8 cellular contexts compared by ENCODE assay signal in the genomic region with DNA sequence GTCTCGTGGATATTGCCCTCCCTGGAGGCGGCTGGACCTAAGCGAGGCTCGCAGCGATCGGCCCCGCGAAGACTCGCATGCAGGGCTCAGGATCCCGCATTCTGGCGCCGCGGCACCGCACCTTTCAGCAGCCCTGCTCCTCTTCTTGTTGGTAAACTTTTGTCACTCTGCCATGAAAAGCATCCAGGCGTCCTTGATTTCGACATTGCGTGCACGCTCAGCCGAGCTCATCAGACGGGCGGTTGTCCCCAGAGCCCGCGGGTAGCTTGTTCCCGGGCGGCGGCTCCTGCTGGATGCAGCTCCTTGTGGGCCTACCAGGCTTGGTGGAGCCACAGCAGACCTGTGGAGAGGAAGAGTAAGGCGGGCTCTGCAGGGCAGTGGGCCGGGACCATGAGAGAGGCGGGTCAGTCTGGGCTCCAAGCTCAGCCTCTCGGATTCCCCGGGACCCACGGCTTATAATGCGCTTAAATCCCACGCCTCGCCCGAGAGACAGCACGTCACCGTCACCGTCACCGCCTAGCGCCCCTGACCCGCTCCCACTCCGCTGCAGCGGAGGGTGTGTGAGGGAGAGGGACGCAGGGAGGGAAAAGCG. TPM values are rescaled to one million over a fixed set of nuclear protein-coding genes. Genes with fewer than 3 reads are reported as not detected.
A peak's percentile ranks its signal among the peaks of the same experiment; 100 is the strongest.
DNase-seq lines count a peak whose midpoint lies in the region; ATAC-seq and TF ChIP-seq lines count a peak whose summit lies in the region.

No MANE protein-coding gene starts in this region.

- peaks cover 16 to 18% of the 10 kb centered on the region in 2 donors for H3K4me1 Mint-ChIP-seq in effector memory CD8-positive, alpha-beta T cell (ENCODE audit: low read depth in 2 of 2)

- H3K9me3 ChIP-seq in neural cell (ENCODE audit: low read length) = peaks cover 11% of the 10 kb centered on the region

- H3K79me2 ChIP-seq in neural cell (replicated peaks; ENCODE audit: insufficient read depth, low read length) = no peaks in the 10 kb centered on the region

- H4K20me1 ChIP-seq in neural cell (ENCODE audit: insufficient read depth) = no peaks in the 10 kb centered on the region

- H3F3A ChIP-seq in neural cell (ENCODE audit: insufficient read depth, low read length, poor library complexity, severe bottlenecking) = no peaks in the 10 kb centered on the region

- H3K9me3 Mint-ChIP-seq in effector memory CD8-positive, alpha-beta T cell = peaks cover 0 to 2% of the 10 kb centered on the region in 2 donors

- peak overlapping the region; percentile 72 for H3K4me3 ChIP-seq in neural cell (ENCODE audit: low read length)

- H3K9ac ChIP-seq in neural cell (ENCODE audit: low read length) = peak overlapping the region; percentile 39

- peaks cover 27 to 31% of the 10 kb centered on the region in 2 donors for H3K27me3 Mint-ChIP-seq in effector memory CD8-positive, alpha-beta T cell

- no peak for TF ChIP-seq EP300 in neural cell (conservative IDR thresholded peaks at IDR 0.05; ENCODE audit: poor library complexity, severe bottlenecking)

- no peaks in the 10 kb centered on the region for H3K36me3 ChIP-seq in neural cell (ENCODE audit: insufficient read depth, low read length)

- peak overlapping the region; percentile 39 for H3K4me2 ChIP-seq in neural cell (ENCODE audit: low read length)

- TF ChIP-seq RAD21 in neural cell (conservative IDR thresholded peaks at IDR 0.05) = no peak

- no peaks in the 10 kb centered on the region for H3K9me2 ChIP-seq in neural cell (ENCODE audit: insufficient read depth, low read length)

- H3K27me3 ChIP-seq in neural cell (ENCODE audit: insufficient read depth, low read depth, low read length) = peaks cover 60% of the 10 kb centered on the region

- no peak overlapping the region for H2AFZ ChIP-seq in neural cell (ENCODE audit: low read depth, low read length)

- peak overlapping the region; percentile 82 to 87 for H3K4me3 Mint-ChIP-seq in effector memory CD8-positive, alpha-beta T cell

- no peak overlapping the region for H3K27ac ChIP-seq in neural cell (ENCODE audit: low read length)

- DNase-seq in SKM-1 treated with dmso at 0.1 percent for 144 hours (lab: John Stamatoyannopoulos, UW; ENCODE audit: unreplicated experiment) (peak; percentile 17), SKM-1 (lab: John Stamatoyannopoulos, UW; ENCODE audit: unreplicated experiment) (no peak), RKO (ENCODE audit: low spot score) (peak; percentile 60), HPDE6-E6E7 (ENCODE audit: extremely low spot score) (no peak)
- DNase-seq in effector memory CD8-positive, alpha-beta T cell = no peak

- H3K27ac Mint-ChIP-seq in effector memory CD8-positive, alpha-beta T cell = peak overlapping the region in 1 of 2 donors; percentile 49

- TF ChIP-seq CTCF in neural cell (IDR thresholded peaks at IDR 0.05; ENCODE audit: poor library complexity, severe bottlenecking) = no peak

- no peak for ATAC-seq in effector memory CD8-positive, alpha-beta T cell (replicated peaks)
- ATAC-seq in HG03432 (IDR thresholded peaks at IDR 0.05; ENCODE audit: unreplicated experiment) (no peak), HG02642 (IDR thresholded peaks at IDR 0.05; ENCODE audit: poor library complexity, unreplicated experiment) (no peak)

- H3K36me3 Mint-ChIP-seq in effector memory CD8-positive, alpha-beta T cell (ENCODE audit: insufficient read depth) = no peaks in the 10 kb centered on the region

TF ChIP-seq in neural cell, 6 proteins besides CTCF, POLR2A, EP300 and RAD21:
- TF ChIP-seq EZH2 (IDR thresholded peaks at IDR 0.05; ENCODE audit: borderline replicate concordance, insufficient read depth, low read length, poor library complexity, severe bottlenecking) (peak; percentile 57), MXI1 (conservative IDR thresholded peaks at IDR 0.05; ENCODE audit: poor library complexity, severe bottlenecking) (no peak), SMC3 (conservative IDR thresholded peaks at IDR 0.05; ENCODE audit: poor library complexity) (no peak)

RNA-seq across cellular contexts. Expression of gene ANKRD18A, which starts 1.8 kb away (rescaled TPM):
- polyA plus RNA-seq in neural cell = 0.45 TPM in 1 of 2 replicates, not detected in the other
- polyA minus RNA-seq in neural cell = 0.23 and 0.49 TPM in 2 replicates

Comparison
In these comparisons a context has a peak if more than half of its experiments do, and no peak if none do; other contexts are left out.
1. DNase-seq: peak in SKM-1 treated with dmso at 0.1 percent for 144 hours (single experiment) and RKO (single experiment); none in SKM-1 (single experiment), effector memory CD8-positive, alpha-beta T cell (0 of 3) and HPDE6-E6E7 (single experiment).